Comparison of ENCODE assay signal across 11 cellular contexts in genomic region chr2:2014251-2014761, GRCh38.
DNase-seq lines count a peak whose midpoint lies in the region; TF ChIP-seq lines count a peak whose summit lies in the region.
"Had no signal": no experiment of that assay in that cellular context is flagged by ENCODE, and none has a peak within 500 bp of the region (broad histone marks: within the 10 kb centered on the region; RNA-seq: fewer than 3 reads in every experiment).

No MANE protein-coding gene starts in this region.

- DNase-seq in NCI-H2196 (lab: John Stamatoyannopoulos, UW; ENCODE audit: unreplicated experiment): peak; percentile 20
- DNase-seq in NCI-H2196 treated with DMSO at 0.1 percent for 48 hours (lab: John Stamatoyannopoulos, UW; ENCODE audit: unreplicated experiment): no peak
- peak; percentile 72 for DNase-seq in choroid plexus epithelial cell (ENCODE audit: low read depth)
- DNase-seq in left kidney (ENCODE audit: low read depth, low spot score): peak; percentile 49
- peak; percentile 40 for DNase-seq in type B pancreatic cell (ENCODE audit: extremely low spot score, unreplicated experiment)
- DNase-seq in activated T-cell treated with anti-CD3 and anti-CD28 coated beads for 4 hours: no peak
- no peak for DNase-seq in NCI-H146 (lab: John Stamatoyannopoulos, UW)
- DNase-seq in activated T-helper 1 cell treated with anti-CD3 and anti-CD28 coated beads, Interleukin-12 subunit alpha, Interleukin-12 subunit beta, Interleukin-2, Interleukin-4 antibody, amounts not matched to agents 30 ng/mL and 10 ng/mL and 1 ng/mL, durations not matched to agents 14 hours and 24 hours and 36 hours (ENCODE audit: low spot score): no peak
- DNase-seq: activated naive CD4-positive, alpha-beta T cell treated with anti-CD3 and anti-CD28 coated beads, Interleukin-2, amount 10 ng/mL, durations not matched to agents 7 days and 5 days; GF-D8 had no signal

- H3K4me3 Mint-ChIP-seq in type B pancreatic cell: no peak overlapping the region
- no peak overlapping the region for H3K4me3 Mint-ChIP-seq in activated T-helper 1 cell treated with anti-CD3 and anti-CD28 coated beads, Interleukin-12 subunit alpha, Interleukin-12 subunit beta, Interleukin-2, Interleukin-4 antibody, amounts not matched to agents 30 ng/mL and 10 ng/mL and 1 ng/mL, durations not matched to agents 14 hours and 24 hours and 36 hours
- H3K4me3 Mint-ChIP-seq: activated naive CD4-positive, alpha-beta T cell treated with anti-CD3 and anti-CD28 coated beads, Interleukin-2, amount 10 ng/mL, durations not matched to agents 7 days and 5 days had no signal

- H3K36me3 Mint-ChIP-seq in type B pancreatic cell: no peaks in the 10 kb centered on the region
- no peaks in the 10 kb centered on the region for H3K36me3 Mint-ChIP-seq in activated T-helper 1 cell treated with anti-CD3 and anti-CD28 coated beads, Interleukin-12 subunit alpha, Interleukin-12 subunit beta, Interleukin-2, Interleukin-4 antibody, amounts not matched to agents 30 ng/mL and 10 ng/mL and 1 ng/mL, durations not matched to agents 14 hours and 24 hours and 36 hours (ENCODE audit: low read depth)
- H3K36me3 Mint-ChIP-seq: activated naive CD4-positive, alpha-beta T cell treated with anti-CD3 and anti-CD28 coated beads, Interleukin-2, amount 10 ng/mL, durations not matched to agents 7 days and 5 days had no signal

- H3K4me3 ChIP-seq in choroid plexus epithelial cell (ENCODE audit: low read depth, low read length): no peak overlapping the region
- H3K4me3 ChIP-seq: A549 had no signal

- peaks cover 7% of the 10 kb centered on the region for H3K4me1 Mint-ChIP-seq in type B pancreatic cell (ENCODE audit: unreplicated experiment)
- H3K4me1 Mint-ChIP-seq in activated T-helper 1 cell treated with anti-CD3 and anti-CD28 coated beads, Interleukin-12 subunit alpha, Interleukin-12 subunit beta, Interleukin-2, Interleukin-4 antibody, amounts not matched to agents 30 ng/mL and 10 ng/mL and 1 ng/mL, durations not matched to agents 14 hours and 24 hours and 36 hours (ENCODE audit: low read depth): no peaks in the 10 kb centered on the region
- H3K4me1 Mint-ChIP-seq: activated naive CD4-positive, alpha-beta T cell treated with anti-CD3 and anti-CD28 coated beads, Interleukin-2, amount 10 ng/mL, durations not matched to agents 7 days and 5 days had no signal

- H3K9me3 Mint-ChIP-seq in type B pancreatic cell: peaks cover 3% of the 10 kb centered on the region
- no peaks in the 10 kb centered on the region for H3K9me3 Mint-ChIP-seq in activated T-helper 1 cell treated with anti-CD3 and anti-CD28 coated beads, Interleukin-12 subunit alpha, Interleukin-12 subunit beta, Interleukin-2, Interleukin-4 antibody, amounts not matched to agents 30 ng/mL and 10 ng/mL and 1 ng/mL, durations not matched to agents 14 hours and 24 hours and 36 hours

- peak overlapping the region; percentile 38 for H3K27ac Mint-ChIP-seq in type B pancreatic cell
- no peak overlapping the region for H3K27ac Mint-ChIP-seq in activated T-helper 1 cell treated with anti-CD3 and anti-CD28 coated beads, Interleukin-12 subunit alpha, Interleukin-12 subunit beta, Interleukin-2, Interleukin-4 antibody, amounts not matched to agents 30 ng/mL and 10 ng/mL and 1 ng/mL, durations not matched to agents 14 hours and 24 hours and 36 hours
- H3K27ac Mint-ChIP-seq: activated naive CD4-positive, alpha-beta T cell treated with anti-CD3 and anti-CD28 coated beads, Interleukin-2, amount 10 ng/mL, durations not matched to agents 7 days and 5 days had no signal

- TF ChIP-seq CTCF in choroid plexus epithelial cell (conservative IDR thresholded peaks at IDR 0.05; ENCODE audit: low read depth, low read length) (no peak), type B pancreatic cell (conservative IDR thresholded peaks at IDR 0.05) (no peak)

- H3K27me3 Mint-ChIP-seq in type B pancreatic cell: peaks cover 8% of the 10 kb centered on the region
- H3K27me3 Mint-ChIP-seq in activated T-helper 1 cell treated with anti-CD3 and anti-CD28 coated beads, Interleukin-12 subunit alpha, Interleukin-12 subunit beta, Interleukin-2, Interleukin-4 antibody, amounts not matched to agents 30 ng/mL and 10 ng/mL and 1 ng/mL, durations not matched to agents 14 hours and 24 hours and 36 hours (ENCODE audit: insufficient read depth): peaks cover 6% of the 10 kb centered on the region

- intact Hi-C loops in activated T-helper 1 cell treated with anti-CD3 and anti-CD28 coated beads, Interleukin-12 subunit alpha, Interleukin-12 subunit beta, Interleukin-2, Interleukin-4 antibody, amounts not matched to agents 30 ng/mL and 10 ng/mL and 1 ng/mL, durations not matched to agents 14 hours and 24 hours and 36 hours (cut with micrococcal nuclease): no loop called here

Comparison
In these comparisons a context has a peak if more than half of its experiments do, and no peak if none do; other contexts are left out.
1. DNase-seq: peak in NCI-H2196 (single experiment), choroid plexus epithelial cell (single experiment), left kidney (single experiment) and type B pancreatic cell (single experiment); none in NCI-H2196 treated with DMSO at 0.1 percent for 48 hours (single experiment), activated T-cell treated with anti-CD3 and anti-CD28 coated beads for 4 hours (single experiment), NCI-H146 (single experiment) and activated T-helper 1 cell treated with anti-CD3 and anti-CD28 coated beads, Interleukin-12 subunit alpha, Interleukin-12 subunit beta, Interleukin-2, Interleukin-4 antibody, amounts not matched to agents 30 ng/mL and 10 ng/mL and 1 ng/mL, durations not matched to agents 14 hours and 24 hours and 36 hours (single experiment).